Comparison of ENCODE assay signal across 8 cellular contexts in the genomic region with DNA sequence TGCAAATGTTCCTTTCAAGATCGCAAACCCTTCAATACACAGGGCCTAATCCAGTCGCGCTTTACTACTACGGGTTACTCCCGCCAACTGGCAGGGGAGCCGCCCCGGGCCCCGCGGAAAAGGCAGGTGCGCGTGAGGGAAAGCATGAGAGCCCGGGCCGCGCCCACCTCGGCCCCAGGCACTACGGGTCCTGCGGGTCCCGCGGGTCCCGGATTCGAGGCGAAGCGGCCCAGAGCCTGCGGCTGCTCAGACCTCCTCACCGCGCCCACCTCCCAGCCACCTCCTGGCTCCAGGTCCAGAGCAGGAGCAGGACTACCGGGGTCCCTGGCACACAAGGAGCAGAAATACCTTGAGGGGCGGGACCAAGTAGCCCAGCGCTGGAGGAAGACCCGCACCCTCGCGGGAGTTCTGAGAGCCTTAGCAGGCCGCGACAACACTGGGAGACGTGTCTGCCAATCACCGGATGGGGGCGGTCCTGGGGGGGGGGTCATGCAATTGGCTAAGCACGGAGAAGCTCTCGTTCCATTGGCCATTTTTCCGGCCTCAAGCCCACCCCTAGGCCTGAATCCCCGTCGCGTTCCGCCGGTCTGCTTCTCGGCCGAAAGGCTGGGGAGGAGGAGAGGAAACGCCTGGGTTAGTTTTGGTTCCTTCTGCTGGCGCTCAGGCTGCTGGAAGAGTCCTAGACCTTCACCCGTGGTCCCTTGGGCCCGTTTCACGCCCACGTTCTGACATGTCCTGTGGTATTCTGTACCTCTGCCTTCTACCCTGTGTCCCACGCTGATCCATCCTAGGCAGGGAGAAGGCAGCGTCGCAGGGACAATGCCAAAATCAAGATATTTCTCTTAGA. TPM values are rescaled to one million over a fixed set of nuclear protein-coding genes. Genes with fewer than 3 reads are reported as not detected.
DNase-seq lines count a peak whose midpoint lies in the region; ATAC-seq and TF ChIP-seq lines count a peak whose summit lies in the region.

No MANE protein-coding gene starts in this region.

- POLR2A ChIA-PET in Panc1 (lab: Charles Lee): no interaction called here

- DNase-seq in DMS153 (lab: John Stamatoyannopoulos, UW): peak; percentile 95
- DNase-seq in Panc1 (ENCODE audit: low read depth, low spot score): peak; percentile 76
- DNase-seq in activated T-helper 1 cell treated with anti-CD3 and anti-CD28 coated beads, Interleukin-2, amount 50 U/mL, for 16 hours (ENCODE audit: low read depth in 1 of 2, low spot score in 1 of 2): peak; percentile 74 to 79
- peak; percentile 98 for DNase-seq in fibroblast of lung (ENCODE audit: low read depth in 2 of 2)
- DNase-seq in naive B cell: peak; percentile 87
- peak; percentile 74 to 91 for DNase-seq in stimulated activated effector memory CD8-positive, alpha-beta T cell treated with anti-CD3 and anti-CD28 coated beads, Interleukin-12 subunit alpha, Interleukin-12 subunit beta, amount 100 ng/mL, for 72 hours (ENCODE audit: low spot score in 2 of 2)

- H3K4me1 Mint-ChIP-seq in IgD-negative memory B cell: peaks cover 5 to 14% (median 11%) of the 10 kb centered on the region in 3 donors
- peaks cover 4 to 14% (median 9%) of the 10 kb centered on the region in 3 donors for H3K4me1 Mint-ChIP-seq in naive B cell
- peaks cover 12% of the 10 kb centered on the region for H3K4me1 Mint-ChIP-seq in stimulated activated effector memory CD8-positive, alpha-beta T cell treated with anti-CD3 and anti-CD28 coated beads, Interleukin-12 subunit alpha, Interleukin-12 subunit beta, amount 100 ng/mL, for 72 hours

- H2AFZ ChIP-seq in fibroblast of lung (ENCODE audit: low read length): peak overlapping the region; percentile 97

- H3K36me3 ChIP-seq in Panc1 (ENCODE audit: control insufficient read depth, insufficient read depth, low read length): no peaks in the 10 kb centered on the region
- H3K36me3 ChIP-seq in fibroblast of lung (ENCODE audit: control insufficient read depth, insufficient read depth, low read length): no peaks in the 10 kb centered on the region

- intact Hi-C loops in Panc1 (cut with micrococcal nuclease; ENCODE audit: unreplicated experiment): no loop called here

- no peaks in the 10 kb centered on the region for H3K79me2 ChIP-seq in fibroblast of lung (ENCODE audit: control insufficient read depth, insufficient read depth, low read length)

- no peaks in the 10 kb centered on the region for H4K20me1 ChIP-seq in fibroblast of lung (ENCODE audit: control insufficient read depth, extremely low read depth, insufficient read depth, low read length)

- H3K27me3 Mint-ChIP-seq in IgD-negative memory B cell (no peaks in the 10 kb centered on the region), naive B cell (no peaks in the 10 kb centered on the region)

- H3K27ac Mint-ChIP-seq in IgD-negative memory B cell (peak overlapping the region; percentile 28 to 92 (median 54)), naive B cell (peak overlapping the region; percentile 25 to 93 (median 87))
- H3K27ac Mint-ChIP-seq in stimulated activated effector memory CD8-positive, alpha-beta T cell treated with anti-CD3 and anti-CD28 coated beads, Interleukin-12 subunit alpha, Interleukin-12 subunit beta, amount 100 ng/mL, for 72 hours: peak overlapping the region; percentile 90

- peak overlapping the region; percentile 86 to 95 (median 90) for H3K4me3 Mint-ChIP-seq in IgD-negative memory B cell
- H3K4me3 Mint-ChIP-seq in naive B cell: peak overlapping the region; percentile 56 to 95 (median 88)
- H3K4me3 Mint-ChIP-seq in stimulated activated effector memory CD8-positive, alpha-beta T cell treated with anti-CD3 and anti-CD28 coated beads, Interleukin-12 subunit alpha, Interleukin-12 subunit beta, amount 100 ng/mL, for 72 hours: peak overlapping the region; percentile 74

- in situ Hi-C loops in Panc1 (cut with HindIII; ENCODE audit: low pct_unique_long_range_greater_than_20kb, low sequenced_read_pairs): no loop called here

- H3K4me2 ChIP-seq in fibroblast of lung (ENCODE audit: extremely low read depth, insufficient read depth, low read length): peak overlapping the region; percentile 87

- H3K27me3 ChIP-seq in Panc1 (ENCODE audit: control insufficient read depth, insufficient read depth, low read length) (no peaks in the 10 kb centered on the region), fibroblast of lung (ENCODE audit: control insufficient read depth, insufficient read depth, low read length) (no peaks in the 10 kb centered on the region)

- H3K4me1 ChIP-seq in Panc1 (ENCODE audit: control insufficient read depth, insufficient read depth, low read length) (0 out of 2 replicates have a peak, but pooled peaks cover 2% of the 10 kb centered on the region), fibroblast of lung (ENCODE audit: control insufficient read depth, extremely low read depth, insufficient read depth, low read length) (no peaks in the 10 kb centered on the region)

- CTCF ChIA-PET in Panc1 (lab: Charles Lee): no interaction called here

- peak overlapping the region; percentile 85 for H3K27ac ChIP-seq in Panc1 (ENCODE audit: low read length)
- H3K27ac ChIP-seq in fibroblast of lung (ENCODE audit: insufficient read depth, low read length): peak overlapping the region; percentile 74

- TF ChIP-seq CTCF in Panc1 (IDR thresholded peaks at IDR 0.05) (no peak), fibroblast of lung (conservative IDR thresholded peaks at IDR 0.05 in 1 of 2, IDR thresholded peaks at IDR 0.05 in 1 of 2; ENCODE audit: low read depth in 1 of 2, low read length in 2 of 2) (no peak)

- BruUV-seq in Panc1 (replicated peaks; lab: Mats Ljungman, UMichigan): no TSS peak

- peak overlapping the region; percentile 76 for H3K9ac ChIP-seq in fibroblast of lung (ENCODE audit: insufficient read depth, low read length)

- H3K4me3 ChIP-seq in Panc1 (ENCODE audit: low read depth in 2 of 2, low read length in 2 of 2): peak overlapping the region; percentile 68 to 82
- H3K4me3 ChIP-seq in fibroblast of lung (replicated peaks in 1 of 4; ENCODE audit: control extremely low read depth in 1 of 4, insufficient read depth in 1 of 4, low read depth in 3 of 4, low read length in 4 of 4): peak overlapping the region; percentile 64 to 89 (median 76)

- ATAC-seq in GM21529 (IDR thresholded peaks at IDR 0.05; ENCODE audit: unreplicated experiment): peak; percentile 94
- ATAC-seq in Panc1: peak; percentile 99
- peak; percentile 89 to 92 for ATAC-seq in naive B cell (ENCODE audit: low read depth in 2 of 2)
- peak; percentile 99 for ATAC-seq in stimulated activated effector memory CD8-positive, alpha-beta T cell treated with anti-CD3 and anti-CD28 coated beads, Interleukin-12 subunit alpha, Interleukin-12 subunit beta, amount 100 ng/mL, for 72 hours

- H3K9me3 ChIP-seq in Panc1 (ENCODE audit: control insufficient read depth, insufficient read depth, low read depth, low read length) (no peaks in the 10 kb centered on the region), fibroblast of lung (ENCODE audit: control insufficient read depth, insufficient read depth, low read depth, low read length) (no peaks in the 10 kb centered on the region)

- H3K36me3 Mint-ChIP-seq in IgD-negative memory B cell: peaks cover 3% of the 10 kb centered on the region
- no peaks in the 10 kb centered on the region for H3K36me3 Mint-ChIP-seq in naive B cell
- peaks cover 38% of the 10 kb centered on the region for H3K36me3 Mint-ChIP-seq in stimulated activated effector memory CD8-positive, alpha-beta T cell treated with anti-CD3 and anti-CD28 coated beads, Interleukin-12 subunit alpha, Interleukin-12 subunit beta, amount 100 ng/mL, for 72 hours

- H3K9me3 Mint-ChIP-seq in IgD-negative memory B cell (peaks cover 0 to 1% (median 0%) of the 10 kb centered on the region in 3 donors), naive B cell (no peaks in the 10 kb centered on the region)
- H3K9me3 Mint-ChIP-seq in stimulated activated effector memory CD8-positive, alpha-beta T cell treated with anti-CD3 and anti-CD28 coated beads, Interleukin-12 subunit alpha, Interleukin-12 subunit beta, amount 100 ng/mL, for 72 hours: no peaks in the 10 kb centered on the region

RNA-seq across cellular contexts. Expression of gene ERVMER34-1, which starts 29.0 kb away (rescaled TPM):
- polyA plus RNA-seq in IgD-negative memory B cell: not detected
- total RNA-seq in Panc1 (2021; ENCODE audit: unreplicated experiment): 0.67 TPM
- 0.13 TPM for polyA plus RNA-seq in Panc1 (2012; ENCODE audit: insufficient read length)
- under 0.01 TPM in 2 replicates for total RNA-seq in fibroblast of lung
- polyA plus RNA-seq in fibroblast of lung: 0.07 and 0.54 TPM in 2 replicates
- polyA plus RNA-seq in fibroblast of lung (2012): 0.09 and 0.51 TPM in 2 replicates
- 0.12 TPM in 1 of 2 replicates, not detected in the other for polyA minus RNA-seq in fibroblast of lung (ENCODE audit: low replicate concordance)
- not detected for polyA plus RNA-seq in naive B cell (ENCODE audit: low read depth in 6 of 6)

Comparison
In these comparisons a context has a peak if more than half of its experiments do, and no peak if none do; other contexts are left out.
1. Peak in every context shown above with its lines: DNase-seq, ATAC-seq, H3K4me3 ChIP-seq and H3K27ac ChIP-seq.